8 cellular contexts compared by ENCODE assay signal in genomic region chr9:34701769-34702736, GRCh38. TPM values are rescaled to one million over a fixed set of nuclear protein-coding genes. Genes with fewer than 3 reads are reported as not detected.
DNase-seq lines count a peak whose midpoint lies in the region; ATAC-seq and TF ChIP-seq lines count a peak whose summit lies in the region.

No MANE protein-coding gene starts in this region.

- peak overlapping the region; percentile 81 to 88 (median 86) for H3K4me3 Mint-ChIP-seq in CD4-positive, alpha-beta memory T cell
- H3K4me3 Mint-ChIP-seq in T-helper 17 cell: peak overlapping the region; percentile 88

- H3K9me3 Mint-ChIP-seq in CD4-positive, alpha-beta memory T cell: no peaks in the 10 kb centered on the region

- H3K27ac Mint-ChIP-seq in CD4-positive, alpha-beta memory T cell: peak overlapping the region in 6 of 7 donors; percentile 37 to 70 (median 50)
- H3K27ac Mint-ChIP-seq in T-helper 17 cell: no peak overlapping the region

- H3K27ac ChIP-seq in CD4-positive, alpha-beta memory T cell (ENCODE audit: low read depth, low read length): no peak overlapping the region
- H3K27ac ChIP-seq in angular gyrus (ENCODE audit: low read depth, low read length) (peak overlapping the region; percentile 37), left ventricle myocardium inferior (replicated peaks) (peak overlapping the region; percentile 76), upper lobe of left lung (peak overlapping the region; percentile 31 to 82 (median 64))

- H3K9me3 ChIP-seq in CD4-positive, alpha-beta memory T cell (ENCODE audit: control insufficient read depth in 1 of 2, low read length in 2 of 2): no peaks in the 10 kb centered on the region
- no peaks in the 10 kb centered on the region for H3K9me3 ChIP-seq in T-helper 17 cell (ENCODE audit: control insufficient read depth, low read length, poor library complexity, severe bottlenecking)
- H3K9me3 ChIP-seq in left ventricle myocardium inferior (replicated peaks): no peaks in the 10 kb centered on the region
- H3K9me3 ChIP-seq in upper lobe of left lung: no peaks in the 10 kb centered on the region

- H3K4me3 ChIP-seq in CD4-positive, alpha-beta memory T cell (ENCODE audit: low read length in 2 of 2): peak overlapping the region; percentile 54 to 93
- H3K4me3 ChIP-seq in left ventricle myocardium inferior (peak overlapping the region; percentile 90), upper lobe of left lung (peak overlapping the region; percentile 75 to 86 (median 78))

- TF ChIP-seq POLR2A in upper lobe of left lung (IDR thresholded peaks at IDR 0.05): no peak

- TF ChIP-seq CTCF in left ventricle myocardium inferior (IDR thresholded peaks at IDR 0.05; ENCODE audit: borderline replicate concordance) (peak; percentile 100), upper lobe of left lung (IDR thresholded peaks at IDR 0.05) (peak; percentile 87 to 99 (median 92))

- H3K4me1 Mint-ChIP-seq in CD4-positive, alpha-beta memory T cell: peaks cover 1 to 9% (median 6%) of the 10 kb centered on the region in 4 donors
- peaks cover 8% of the 10 kb centered on the region for H3K4me1 Mint-ChIP-seq in T-helper 17 cell

- WGBS in upper lobe of left lung, 2 donors: 3 to 4% methylated on average over 24 to 27 of the region's 30 CpGs

- DNase-seq in CD4-positive, alpha-beta memory T cell: peak; percentile 71 to 74 (median 72)
- DNase-seq in NAMALWA (ENCODE audit: low spot score) (peak; percentile 70), T-helper 17 cell (peak; percentile 65 to 70 (median 66)), left ventricle myocardium inferior (peak; percentile 86), posterior vena cava (ENCODE audit: low spot score) (peak; percentile 96), upper lobe of left lung (peak; percentile 83 to 96)

- no peaks in the 10 kb centered on the region for H3K36me3 ChIP-seq in CD4-positive, alpha-beta memory T cell (ENCODE audit: insufficient read depth, low read length)
- H3K36me3 ChIP-seq in left ventricle myocardium inferior: no peaks in the 10 kb centered on the region
- H3K36me3 ChIP-seq in upper lobe of left lung: no peaks in the 10 kb centered on the region

- POLR2A ChIA-PET in CD4-positive, alpha-beta memory T cell (lab: Charles Lee; ENCODE audit: partially characterized antibody): interaction anchor here (0.7 to 1.9 kb wide), 11 partner anchors 37 to 187 kb away, joined by 3 to 11 read pairs (median 4); partner anchors contain the start of genes DCTN3, GALT, RPP25L and SIGMAR1

- peak; percentile 74 for ATAC-seq in GM21529 (IDR thresholded peaks at IDR 0.05; ENCODE audit: unreplicated experiment)
- peak; percentile 86 for ATAC-seq in T-helper 17 cell
- peak; percentile 93 to 95 for ATAC-seq in upper lobe of left lung (ENCODE audit: low FRiP score in 2 of 2)

- TF ChIP-seq EP300 in upper lobe of left lung (IDR thresholded peaks at IDR 0.05): no peak

- no peaks in the 10 kb centered on the region for H3K36me3 Mint-ChIP-seq in CD4-positive, alpha-beta memory T cell
- H3K36me3 Mint-ChIP-seq in T-helper 17 cell (ENCODE audit: low read depth): peaks cover 3% of the 10 kb centered on the region

- CTCF ChIA-PET in CD4-positive, alpha-beta memory T cell (lab: Charles Lee; ENCODE audit: partially characterized antibody): interaction anchor here (0.5 to 6.0 kb wide), 40 partner anchors 8 to 771 kb away, joined by 3 to 90 read pairs (median 5); partner anchors contain the start of genes CCL19, CCL21, CCL27 and DCTN3

- H3K4me1 ChIP-seq in CD4-positive, alpha-beta memory T cell (ENCODE audit: insufficient read depth, low read length): peaks cover 7% of the 10 kb centered on the region
- peaks cover 16% of the 10 kb centered on the region for H3K4me1 ChIP-seq in left ventricle myocardium inferior
- peaks cover 0 to 14% (median 8%) of the 10 kb centered on the region in 4 donors for H3K4me1 ChIP-seq in upper lobe of left lung

- no peaks in the 10 kb centered on the region for H3K27me3 Mint-ChIP-seq in CD4-positive, alpha-beta memory T cell
- H3K27me3 Mint-ChIP-seq in T-helper 17 cell: peaks cover 7% of the 10 kb centered on the region

- no peaks in the 10 kb centered on the region for H3K27me3 ChIP-seq in CD4-positive, alpha-beta memory T cell (ENCODE audit: insufficient read depth, low read length)
- H3K27me3 ChIP-seq in left ventricle myocardium inferior (ENCODE audit: low read depth) (no peaks in the 10 kb centered on the region), upper lobe of left lung (no peaks in the 10 kb centered on the region)

- intact Hi-C loops in CD4-positive, alpha-beta memory T cell (cut with micrococcal nuclease): loop anchor here (1.0 to 5.0 kb wide), 7 partner anchors 27 to 395 kb away; partner anchors contain the start of genes GALT, PIGO, RPP25L and SIGMAR1
- intact Hi-C loops in left ventricle myocardium inferior (cut with micrococcal nuclease): no loop called here
- intact Hi-C loops in posterior vena cava (cut with DNase I): no loop called here

RNA-seq across cellular contexts. Expression of gene CCL21, which starts 7.9 kb away (rescaled TPM):
- total RNA-seq in CD4-positive, alpha-beta memory T cell: not detected
- polyA plus RNA-seq in CD4-positive, alpha-beta memory T cell: not detected
- total RNA-seq in T-helper 17 cell (not detected), left ventricle myocardium inferior (6.2 TPM), posterior vena cava (100 to 1,000 TPM; 143 to 161 TPM), upper lobe of left lung (10 to 100 TPM in 5 of 6 donors, 1 to 10 TPM in 1; 7.3 to 92.0 (median 79.5) TPM)

RNA-seq across cellular contexts. Expression of gene CCL19, which starts 11.0 kb away (rescaled TPM):
- not detected for total RNA-seq in CD4-positive, alpha-beta memory T cell
- not detected for polyA plus RNA-seq in CD4-positive, alpha-beta memory T cell
- not detected for total RNA-seq in T-helper 17 cell
- total RNA-seq in left ventricle myocardium inferior: 0.69 TPM
- total RNA-seq in posterior vena cava: 10 to 100 TPM; 15.2 to 27.1 TPM
- 1 to 10 TPM in 3 of 6 donors, not detected in 3; 2.0 to 5.2 (median 5.2) TPM for total RNA-seq in upper lobe of left lung

RNA-seq across cellular contexts. Expression of gene CCL27, which starts 39.6 kb away (rescaled TPM):
- total RNA-seq in CD4-positive, alpha-beta memory T cell: not detected
- under 1 TPM in 1 of 2 donors, not detected in 1; 0.59 TPM for polyA plus RNA-seq in CD4-positive, alpha-beta memory T cell
- total RNA-seq in T-helper 17 cell (not detected), left ventricle myocardium inferior (0.41 TPM), posterior vena cava (under 1 TPM in 1 of 2 donors, not detected in 1; 0.33 TPM), upper lobe of left lung (10 to 100 TPM in 1 of 6 donors, not detected in 5; 32.5 TPM)

RNA-seq across cellular contexts. Expression of gene IL11RA, which starts 50.1 kb away (rescaled TPM):
- 100 to 1,000 TPM; 204 to 209 TPM for total RNA-seq in CD4-positive, alpha-beta memory T cell
- 10 to 100 TPM; 13.6 to 18.4 TPM for polyA plus RNA-seq in CD4-positive, alpha-beta memory T cell
- 100 to 1,000 TPM; 168 to 195 TPM for total RNA-seq in T-helper 17 cell
- 56.5 TPM for total RNA-seq in left ventricle myocardium inferior
- 10 to 100 TPM; 12.6 to 34.2 TPM for total RNA-seq in posterior vena cava
- total RNA-seq in upper lobe of left lung: 10 to 100 TPM; 14.5 to 49.2 (median 23.7) TPM

RNA-seq across cellular contexts. Expression of gene GALT, which starts 55.6 kb away (rescaled TPM):
- total RNA-seq in CD4-positive, alpha-beta memory T cell: 100 to 1,000 TPM; 251 to 261 TPM
- 10 to 100 TPM; 81.9 to 82.9 TPM for polyA plus RNA-seq in CD4-positive, alpha-beta memory T cell
- total RNA-seq in T-helper 17 cell (100 to 1,000 TPM; 155 to 208 TPM), left ventricle myocardium inferior (51.5 TPM), posterior vena cava (10 to 100 TPM; 22.2 to 33.0 TPM), upper lobe of left lung (100 to 1,000 TPM in 1 of 6 donors, 10 to 100 TPM in 5; 33.4 to 141 (median 44.3) TPM)
